Comparison of ENCODE assay signal across 28 cellular contexts in genomic region chr4:4470208-4470607, GRCh38.
DNase-seq lines count a peak whose midpoint lies in the region; ATAC-seq, FAIRE-seq and TF ChIP-seq lines count a peak whose summit lies in the region.
"Had no signal": no experiment of that assay in that cellular context is flagged by ENCODE, and none has a peak within 500 bp of the region (broad histone marks: within the 10 kb centered on the region; RNA-seq: fewer than 3 reads in every experiment).

No MANE protein-coding gene starts in this region.

- CTCF ChIA-PET in HepG2 (lab: Yijun Ruan, JAX; ENCODE audit: low intra/inter-chr PET ratio, low total read pairs) = no interaction called here

- TF ChIP-seq RAD21 in HepG2 (CRISPR knock-in tag; IDR thresholded peaks at IDR 0.05) = no peak

- no peaks in the 10 kb centered on the region for H4K20me1 ChIP-seq in HepG2 (ENCODE audit: insufficient read depth, low read length)

- TF ChIP-seq CTCF in HepG2 (CRISPR knock-in tag; IDR thresholded peaks at IDR 0.05) (no peak), right lobe of liver (IDR thresholded peaks at IDR 0.05) (no peak), bronchial epithelial cell (IDR thresholded peaks at IDR 0.05; ENCODE audit: insufficient read depth, low read length, severe bottlenecking) (no peak), fibroblast of pulmonary artery (IDR thresholded peaks at IDR 0.05; ENCODE audit: low read length, missing control alignments) (no peak)

- H3K27ac ChIP-seq in HepG2 (ENCODE audit: extremely low read length, insufficient read depth, low read length) (peak overlapping the region; percentile 68), right lobe of liver (no peak overlapping the region)
- H3K27ac ChIP-seq: BLaER1 treated with 17β-estradiol and CSF1 and Interleukin-3, amounts not matched to agents 10 nM and 100 nM; SJSA1 had no signal

- WGBS in HepG2 (ENCODE audit: low lambda C conversion rate) = 78% methylated on average over 3 of the region's 3 CpGs
- WGBS in right lobe of liver (ENCODE audit: insufficient coverage, low coverage, low lambda C conversion rate, missing lambda C conversion rate) = 74% methylated on average over 2 of the region's 3 CpGs

- in situ Hi-C loops in HepG2 (cut with HindIII; ENCODE audit: extremely low pct_ligation_motif_present, low pct_unique_long_range_greater_than_20kb) = no loop called here

- TF ChIP-seq EP300 in HepG2 (IDR thresholded peaks at IDR 0.05; ENCODE audit: low read depth in 2 of 2, low read length in 2 of 2) (no peak), HepG2 (CRISPR knock-in tag; IDR thresholded peaks at IDR 0.05; ENCODE audit: borderline replicate concordance) (no peak)

- H2AFZ ChIP-seq in HepG2 (ENCODE audit: low read length) = no peak overlapping the region

- peaks cover 5% of the 10 kb centered on the region for H3K79me2 ChIP-seq in HepG2 (ENCODE audit: insufficient read depth, low read length)

- H3K27me3 ChIP-seq in HepG2 (ENCODE audit: control insufficient read depth in 1 of 2, insufficient read depth in 2 of 2, low read length in 2 of 2) (no peaks in the 10 kb centered on the region), right lobe of liver (no peaks in the 10 kb centered on the region), bronchial epithelial cell (ENCODE audit: control insufficient read depth, insufficient read depth, low read length) (no peaks in the 10 kb centered on the region)
- H3K27me3 ChIP-seq: BLaER1 treated with 17β-estradiol and CSF1 and Interleukin-3, amounts not matched to agents 10 nM and 100 nM; MG63; SJSA1 had no signal

- TF ChIP-seq POLR2A in HepG2 (IDR thresholded peaks at IDR 0.05; ENCODE audit: insufficient read depth in 1 of 2, low read depth in 2 of 2, low read length in 2 of 2) = no peak
- TF ChIP-seq POLR2A in right lobe of liver (IDR thresholded peaks at IDR 0.05) = no peak

- H3K4me1 ChIP-seq in HepG2 (ENCODE audit: insufficient read depth, low read length) (peaks cover 55% of the 10 kb centered on the region), right lobe of liver (no peaks in the 10 kb centered on the region)

- BruUV-seq in HepG2 (replicated peaks; lab: Mats Ljungman, UMichigan) = no TSS peak

- POLR2A ChIA-PET in HepG2 (lab: Yijun Ruan, JAX) = no interaction called here

- ATAC-seq in HepG2 (no peak), right lobe of liver (no peak), HG03460 (IDR thresholded peaks at IDR 0.05; ENCODE audit: unreplicated experiment) (no peak)
- ATAC-seq: K562 had no signal

- peaks cover 15 to 48% of the 10 kb centered on the region in 2 experiments for H3K36me3 ChIP-seq in HepG2 (replicated peaks in 1 of 2; ENCODE audit: control insufficient read depth in 1 of 2, insufficient read depth in 2 of 2, low read length in 2 of 2)
- peaks cover 0 to 4% (median 3%) of the 10 kb centered on the region in 4 donors for H3K36me3 ChIP-seq in right lobe of liver
- H3K36me3 ChIP-seq in bronchial epithelial cell (ENCODE audit: control insufficient read depth, insufficient read depth, low read length) = peaks cover 5% of the 10 kb centered on the region

- intact Hi-C loops in HepG2 (cut with micrococcal nuclease; ENCODE audit: unreplicated experiment) = no loop called here
- intact Hi-C loops in right lobe of liver (cut with DNase I) = no loop called here

- FAIRE-seq in HepG2 (lab: Jason Lieb, UNC) (no peak), bronchial epithelial cell (lab: Jason Lieb, UNC) (peak; percentile 13)
- FAIRE-seq: D721Med, GM18507, K562 had no signal

- no peak overlapping the region for H3K4me2 ChIP-seq in HepG2 (ENCODE audit: low read depth, low read length)
- H3K4me2 ChIP-seq: BLaER1 treated with 17β-estradiol and CSF1 and Interleukin-3, amounts not matched to agents 10 nM and 100 nM had no signal

- H3K9ac ChIP-seq in HepG2 (ENCODE audit: insufficient read depth, low read depth, low read length) = no peak overlapping the region
- H3K9ac ChIP-seq: BLaER1 treated with 17β-estradiol and CSF1 and Interleukin-3, amounts not matched to agents 10 nM and 100 nM had no signal

- H3K9me3 ChIP-seq in HepG2 (ENCODE audit: low read length) (no peaks in the 10 kb centered on the region), right lobe of liver (no peaks in the 10 kb centered on the region)
- H3K9me3 ChIP-seq: MG63, SJSA1 had no signal

- H3K4me3 ChIP-seq in HepG2 (replicated peaks in 1 of 3; ENCODE audit: insufficient read depth in 1 of 3, low read depth in 2 of 3, low read length in 3 of 3) = no peak overlapping the region
- H3K4me3 ChIP-seq in right lobe of liver = no peak overlapping the region
- H3K4me3 ChIP-seq in bronchial epithelial cell (ENCODE audit: low read depth, low read length) = no peak overlapping the region
- H3K4me3 ChIP-seq in fibroblast of pulmonary artery (replicated peaks; ENCODE audit: low read depth, low read length) = no peak overlapping the region
- H3K4me3 ChIP-seq: BLaER1 treated with 17β-estradiol and CSF1 and Interleukin-3, amounts not matched to agents 10 nM and 100 nM; K562; MG63; SJSA1 had no signal

- DNase-seq in HepG2 (ENCODE audit: low spot score) (no peak), right lobe of liver (no peak), bronchial epithelial cell (ENCODE audit: low read depth) (no peak), fibroblast of pulmonary artery (ENCODE audit: low read depth) (peak; percentile 35), HCEC 1CT (no peak), NCI-H2196 (lab: John Stamatoyannopoulos, UW; ENCODE audit: unreplicated experiment) (no peak)
- DNase-seq: 8988T; AML-193; CD4-positive, alpha-beta T cell; H9; HFFc6; MG63; NCI-H1105 treated with DMSO at 0.1 percent for 48 hours; NCI-H146; NCI-H1930; NCI-H2107; NCI-H446; NCI-H524 treated with DMSO at 0.1 percent for 48 hours; NCI-H774; NK-92 treated with Interleukin-12 subunit alpha and Interleukin-12 subunit beta, amount 100 ng/mL, for 24 hours; Right ventricle myocardium superior; RPMI8226 had no signal

TF ChIP-seq in HepG2, 621 proteins besides CTCF, POLR2A, EP300 and RAD21 (continues in another document):
- TF ChIP-seq MXD1 (CRISPR knock-in tag; IDR thresholded peaks at IDR 0.05) (no peak), ZNF251 (CRISPR knock-in tag; IDR thresholded peaks at IDR 0.05) (no peak), NR2F1 (CRISPR knock-in tag; IDR thresholded peaks at IDR 0.05) (peak in 1 of 2 experiments; percentile 45; a peak in 1 of 4 replicates), ZNF746 (CRISPR knock-in tag; IDR thresholded peaks at IDR 0.05) (no peak), NBN (conservative IDR thresholded peaks at IDR 0.05) (no peak), MLX (CRISPR knock-in tag; IDR thresholded peaks at IDR 0.05) (no peak), SIX1 (CRISPR knock-in tag; IDR thresholded peaks at IDR 0.05; ENCODE audit: borderline replicate concordance) (no peak), SRF (IDR thresholded peaks at IDR 0.05; ENCODE audit: low read depth, low read length) (peak; percentile 80), GATAD1 (CRISPR knock-in tag; IDR thresholded peaks at IDR 0.05) (no peak), PAXIP1 (CRISPR knock-in tag; conservative IDR thresholded peaks at IDR 0.05) (peak; percentile 23; the same call in 1 of the 2 replicates), NR2F6 (IDR thresholded peaks at IDR 0.05) (peak; percentile 44; the same call in 1 of the 2 replicates), NR2F6 (CRISPR knock-in tag; IDR thresholded peaks at IDR 0.05) (0 out of 2 replicates have a peak, but pooled peaks have one; percentile 35), GFI1 (CRISPR knock-in tag; IDR thresholded peaks at IDR 0.05; ENCODE audit: borderline replicate concordance) (no peak), ZNF253 (CRISPR knock-in tag; IDR thresholded peaks at IDR 0.05; ENCODE audit: borderline replicate concordance) (no peak), ZNF24 (IDR thresholded peaks at IDR 0.05) (peak; percentile 88)
